8 cellular contexts compared by ENCODE assay signal in genomic region chr3:112561085-112561692, GRCh38. TPM values are rescaled to one million over a fixed set of nuclear protein-coding genes. Genes with fewer than 3 reads are reported as not detected.
A peak's percentile ranks its signal among the peaks of the same experiment; 100 is the strongest.
DNase-seq lines count a peak whose midpoint lies in the region; ATAC-seq and TF ChIP-seq lines count a peak whose summit lies in the region.

No MANE protein-coding gene starts in this region.

- H2AFZ ChIP-seq in PC-3 (ENCODE audit: low read length), result peak overlapping the region; percentile 95

- H3K27me3 ChIP-seq in PC-3 (ENCODE audit: low read length) (no peaks in the 10 kb centered on the region), stomach (no peaks in the 10 kb centered on the region)

- DNase-seq in DMS114 treated with DMSO at 0.1 percent for 48 hours (lab: John Stamatoyannopoulos, UW; ENCODE audit: unreplicated experiment) (peak; percentile 62), HS-5 (ENCODE audit: low read depth) (peak; percentile 63), PC-3 (peak; percentile 84), fibroblast of the aortic adventitia (ENCODE audit: low read depth) (peak; percentile 85), neural crest cell (ENCODE audit: low read depth, low spot score) (peak; percentile 51), stomach (peak; percentile 71)
- peak; percentile 19 to 32 for DNase-seq in activated T-helper 1 cell treated with anti-CD3 and anti-CD28 coated beads, Interleukin-2, amount 50 U/mL, for 16 hours (ENCODE audit: low read depth in 1 of 2, low spot score in 1 of 2)

- ATAC-seq in GM21360 (IDR thresholded peaks at IDR 0.05; ENCODE audit: unreplicated experiment) (peak; percentile 39), PC-3 (peak; percentile 52)

- TF ChIP-seq POLR2A in stomach (IDR thresholded peaks at IDR 0.05), result no peak

- H3K4me3 Mint-ChIP-seq in neural crest cell, result peak overlapping the region; percentile 97

- TF ChIP-seq EP300 in stomach (IDR thresholded peaks at IDR 0.05), result no peak

- H3F3A ChIP-seq in PC-3 (ENCODE audit: low read length, unreplicated experiment), result no peaks in the 10 kb centered on the region

- H3K4me2 ChIP-seq in PC-3 (ENCODE audit: low read length), result peak overlapping the region; percentile 92

- H3K36me3 Mint-ChIP-seq in neural crest cell (ENCODE audit: low read depth), result peaks cover 3% of the 10 kb centered on the region

- WGBS in stomach, 5 donors, result 0 to 1% (median 0%) methylated on average over 23 to 44 of the region's 44 CpGs

- H3K4me1 Mint-ChIP-seq in neural crest cell, result peaks cover 32% of the 10 kb centered on the region

- POLR2A ChIA-PET in PC-3 (lab: Charles Lee; ENCODE audit: unreplicated experiment), result no interaction called here

- no peaks in the 10 kb centered on the region for H3K27me3 Mint-ChIP-seq in neural crest cell (ENCODE audit: low read depth)

- H3K4me3 ChIP-seq in PC-3 (ENCODE audit: low read length), result peak overlapping the region; percentile 96
- peak overlapping the region; percentile 99 for H3K4me3 ChIP-seq in fibroblast of the aortic adventitia (ENCODE audit: low read depth, low read length)
- peak overlapping the region; percentile 83 to 96 (median 90) for H3K4me3 ChIP-seq in stomach

- H3K9ac ChIP-seq in PC-3 (ENCODE audit: low read length), result peak overlapping the region; percentile 89

- H3K27ac Mint-ChIP-seq in neural crest cell (ENCODE audit: unreplicated experiment), result peak overlapping the region; percentile 96

- H3K9me3 ChIP-seq in PC-3 (ENCODE audit: low read length) (no peaks in the 10 kb centered on the region), stomach (no peaks in the 10 kb centered on the region)

- H3K27ac ChIP-seq in PC-3 (ENCODE audit: low read length), result peak overlapping the region; percentile 92
- H3K27ac ChIP-seq in stomach, result peak overlapping the region; percentile 95 to 99 (median 97)

- TF ChIP-seq CTCF in PC-3 (conservative IDR thresholded peaks at IDR 0.05; ENCODE audit: low read depth, low read length) (no peak), fibroblast of the aortic adventitia (IDR thresholded peaks at IDR 0.05; ENCODE audit: insufficient read depth, low read length) (no peak), neural crest cell (conservative IDR thresholded peaks at IDR 0.05) (no peak), stomach (IDR thresholded peaks at IDR 0.05) (no peak)

- intact Hi-C loops in PC-3 (cut with micrococcal nuclease) (loop anchor here (5.0 kb wide), 1 partner anchor 211 kb away; no protein-coding TSS in a partner anchor), stomach (cut with DNase I; ENCODE audit: low total_unique reads) (no loop called here)

- H3K36me3 ChIP-seq in PC-3 (ENCODE audit: low read depth, low read length) (peaks cover 3% of the 10 kb centered on the region; the same call in 1 of the 2 replicates), stomach (peaks cover 0 to 24% (median 20%) of the 10 kb centered on the region in 4 donors)

- H4K20me1 ChIP-seq in PC-3 (ENCODE audit: low read length), result peaks cover 12% of the 10 kb centered on the region; the same call in 1 of the 2 replicates

- no peaks in the 10 kb centered on the region for H3K9me2 ChIP-seq in PC-3 (replicated peaks; ENCODE audit: low read length)

- TSS peak; percentile 48 for BruUV-seq in PC-3 (replicated peaks; lab: Mats Ljungman, UMichigan)

- CTCF ChIA-PET in PC-3 (lab: Charles Lee), result no interaction called here

- peaks cover 21% of the 10 kb centered on the region for H3K4me1 ChIP-seq in PC-3 (ENCODE audit: insufficient read depth, low read length)
- H3K4me1 ChIP-seq in stomach, result peaks cover 20 to 57% (median 39%) of the 10 kb centered on the region in 4 donors

- H3K79me2 ChIP-seq in PC-3 (ENCODE audit: low read length), result peaks cover 53% of the 10 kb centered on the region

- no peaks in the 10 kb centered on the region for H3K9me3 Mint-ChIP-seq in neural crest cell

RNA-seq across cellular contexts. Expression of gene ATG3, which starts 0.6 kb away (rescaled TPM):
- total RNA-seq in PC-3 (2014; rRNA removed) (117 and 120 TPM in 2 replicates), fibroblast of the aortic adventitia (ENCODE audit: low replicate concordance) (80.4 and 90.4 TPM in 2 replicates), neural crest cell (46.1 and 47.4 TPM in 2 replicates), stomach (10 to 100 TPM; 25.7 to 76.2 (median 62.2) TPM)
- 10 to 100 TPM; 28.9 to 54.1 (median 48.4) TPM for polyA plus RNA-seq in stomach

RNA-seq across cellular contexts. Expression of gene SLC35A5, which starts 0.7 kb away (rescaled TPM):
- 16.0 and 17.7 TPM in 2 replicates for total RNA-seq in PC-3 (2014; rRNA removed)
- total RNA-seq in fibroblast of the aortic adventitia (ENCODE audit: low replicate concordance), result 73.5 and 81.5 TPM in 2 replicates
- 44.9 and 47.6 TPM in 2 replicates for total RNA-seq in neural crest cell
- 10 to 100 TPM; 17.1 to 67.7 (median 32.6) TPM for total RNA-seq in stomach
- 1 to 10 TPM; 4.6 to 6.4 (median 6.2) TPM for polyA plus RNA-seq in stomach

Comparison
In these comparisons a context has a peak if more than half of its experiments do, and no peak if none do; other contexts are left out.
1. Peak in every context shown above with its lines: DNase-seq, ATAC-seq, H3K4me3 ChIP-seq and H3K27ac ChIP-seq.
2. DNase-seq: peak in every context shown above with its lines; median percentile 85 in fibroblast of the aortic adventitia; 84 in PC-3; 71 in stomach; 63 in HS-5; 62 in DMS114 treated with DMSO at 0.1 percent for 48 hours; 51 in neural crest cell; 26 in activated T-helper 1 cell treated with anti-CD3 and anti-CD28 coated beads, Interleukin-2, amount 50 U/mL, for 16 hours.